1 cellular context compared by ENCODE assay signal in the genomic region with DNA sequence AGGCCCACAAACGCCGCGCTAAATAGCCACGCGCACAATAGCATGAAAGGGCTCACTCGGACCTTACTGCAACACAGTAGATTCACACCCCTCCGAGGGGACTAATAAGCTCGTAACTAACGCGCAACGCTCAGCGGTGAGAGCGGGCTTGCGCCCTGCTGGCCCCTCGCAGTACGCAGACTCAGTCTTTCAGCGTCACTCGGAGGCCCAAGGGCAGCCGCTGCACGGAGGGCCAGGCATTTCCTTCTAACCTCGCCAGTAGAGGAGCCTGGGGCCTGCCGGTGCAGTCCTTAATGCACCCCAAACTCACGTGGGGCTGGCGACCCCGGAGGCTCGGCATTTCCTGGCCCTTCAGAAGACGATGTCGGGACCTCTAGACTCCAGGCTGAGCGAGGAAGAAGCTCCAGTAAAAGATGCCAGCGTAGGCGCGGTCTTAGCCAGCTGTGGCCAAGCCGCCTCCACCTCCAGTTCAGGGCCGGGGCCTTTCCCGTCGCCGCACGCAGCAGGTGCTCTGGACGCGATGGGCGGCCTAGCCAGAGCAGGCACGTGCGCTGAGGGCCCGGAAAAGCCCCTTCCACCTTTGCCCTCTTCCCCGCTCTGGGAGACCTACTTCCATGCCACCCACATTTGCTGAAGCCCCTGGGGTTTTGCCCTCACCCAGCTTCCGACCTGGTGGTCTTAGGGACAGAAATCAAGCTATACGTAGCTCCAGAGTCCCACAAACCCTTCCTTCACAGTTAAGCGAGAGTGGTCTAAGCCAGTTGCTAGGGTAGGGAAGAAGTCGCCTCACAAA.
TF ChIP-seq lines count a peak whose summit lies in the region.

No MANE protein-coding gene starts in this region.

TF ChIP-seq in WTC11, 78 proteins besides CTCF, POLR2A, EP300 and RAD21 (continued from another document):
- TF ChIP-seq CREB1 (CRISPR knock-in tag; IDR thresholded peaks at IDR 0.05) (no peak), TP53 (CRISPR knock-in tag; IDR thresholded peaks at IDR 0.05) (no peak), NR3C1 (CRISPR knock-in tag; conservative IDR thresholded peaks at IDR 0.05; ENCODE audit: low read depth) (no peak)
- TF ChIP-seq, protein P1, sequence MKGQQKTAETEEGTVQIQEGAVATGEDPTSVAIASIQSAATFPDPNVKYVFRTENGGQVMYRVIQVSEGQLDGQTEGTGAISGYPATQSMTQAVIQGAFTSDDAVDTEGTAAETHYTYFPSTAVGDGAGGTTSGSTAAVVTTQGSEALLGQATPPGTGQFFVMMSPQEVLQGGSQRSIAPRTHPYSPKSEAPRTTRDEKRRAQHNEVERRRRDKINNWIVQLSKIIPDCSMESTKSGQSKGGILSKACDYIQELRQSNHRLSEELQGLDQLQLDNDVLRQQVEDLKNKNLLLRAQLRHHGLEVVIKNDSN (CRISPR knock-in tag; IDR thresholded peaks at IDR 0.05) = peak; percentile 12; the same call in 1 of the 2 replicates
- TF ChIP-seq, protein P2, sequence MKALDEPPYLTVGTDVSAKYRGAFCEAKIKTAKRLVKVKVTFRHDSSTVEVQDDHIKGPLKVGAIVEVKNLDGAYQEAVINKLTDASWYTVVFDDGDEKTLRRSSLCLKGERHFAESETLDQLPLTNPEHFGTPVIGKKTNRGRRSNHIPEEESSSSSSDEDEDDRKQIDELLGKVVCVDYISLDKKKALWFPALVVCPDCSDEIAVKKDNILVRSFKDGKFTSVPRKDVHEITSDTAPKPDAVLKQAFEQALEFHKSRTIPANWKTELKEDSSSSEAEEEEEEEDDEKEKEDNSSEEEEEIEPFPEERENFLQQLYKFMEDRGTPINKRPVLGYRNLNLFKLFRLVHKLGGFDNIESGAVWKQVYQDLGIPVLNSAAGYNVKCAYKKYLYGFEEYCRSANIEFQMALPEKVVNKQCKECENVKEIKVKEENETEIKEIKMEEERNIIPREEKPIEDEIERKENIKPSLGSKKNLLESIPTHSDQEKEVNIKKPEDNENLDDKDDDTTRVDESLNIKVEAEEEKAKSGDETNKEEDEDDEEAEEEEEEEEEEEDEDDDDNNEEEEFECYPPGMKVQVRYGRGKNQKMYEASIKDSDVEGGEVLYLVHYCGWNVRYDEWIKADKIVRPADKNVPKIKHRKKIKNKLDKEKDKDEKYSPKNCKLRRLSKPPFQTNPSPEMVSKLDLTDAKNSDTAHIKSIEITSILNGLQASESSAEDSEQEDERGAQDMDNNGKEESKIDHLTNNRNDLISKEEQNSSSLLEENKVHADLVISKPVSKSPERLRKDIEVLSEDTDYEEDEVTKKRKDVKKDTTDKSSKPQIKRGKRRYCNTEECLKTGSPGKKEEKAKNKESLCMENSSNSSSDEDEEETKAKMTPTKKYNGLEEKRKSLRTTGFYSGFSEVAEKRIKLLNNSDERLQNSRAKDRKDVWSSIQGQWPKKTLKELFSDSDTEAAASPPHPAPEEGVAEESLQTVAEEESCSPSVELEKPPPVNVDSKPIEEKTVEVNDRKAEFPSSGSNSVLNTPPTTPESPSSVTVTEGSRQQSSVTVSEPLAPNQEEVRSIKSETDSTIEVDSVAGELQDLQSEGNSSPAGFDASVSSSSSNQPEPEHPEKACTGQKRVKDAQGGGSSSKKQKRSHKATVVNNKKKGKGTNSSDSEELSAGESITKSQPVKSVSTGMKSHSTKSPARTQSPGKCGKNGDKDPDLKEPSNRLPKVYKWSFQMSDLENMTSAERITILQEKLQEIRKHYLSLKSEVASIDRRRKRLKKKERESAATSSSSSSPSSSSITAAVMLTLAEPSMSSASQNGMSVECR (CRISPR knock-in tag; IDR thresholded peaks at IDR 0.05; ENCODE audit: borderline replicate concordance) = 0 out of 2 replicates have a peak, but pooled peaks have one; percentile 48
- TF ChIP-seq, protein P3, sequence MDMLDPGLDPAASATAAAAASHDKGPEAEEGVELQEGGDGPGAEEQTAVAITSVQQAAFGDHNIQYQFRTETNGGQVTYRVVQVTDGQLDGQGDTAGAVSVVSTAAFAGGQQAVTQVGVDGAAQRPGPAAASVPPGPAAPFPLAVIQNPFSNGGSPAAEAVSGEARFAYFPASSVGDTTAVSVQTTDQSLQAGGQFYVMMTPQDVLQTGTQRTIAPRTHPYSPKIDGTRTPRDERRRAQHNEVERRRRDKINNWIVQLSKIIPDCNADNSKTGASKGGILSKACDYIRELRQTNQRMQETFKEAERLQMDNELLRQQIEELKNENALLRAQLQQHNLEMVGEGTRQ (CRISPR knock-in tag; IDR thresholded peaks at IDR 0.05) = peak; percentile 34
- TF ChIP-seq, protein P4, sequence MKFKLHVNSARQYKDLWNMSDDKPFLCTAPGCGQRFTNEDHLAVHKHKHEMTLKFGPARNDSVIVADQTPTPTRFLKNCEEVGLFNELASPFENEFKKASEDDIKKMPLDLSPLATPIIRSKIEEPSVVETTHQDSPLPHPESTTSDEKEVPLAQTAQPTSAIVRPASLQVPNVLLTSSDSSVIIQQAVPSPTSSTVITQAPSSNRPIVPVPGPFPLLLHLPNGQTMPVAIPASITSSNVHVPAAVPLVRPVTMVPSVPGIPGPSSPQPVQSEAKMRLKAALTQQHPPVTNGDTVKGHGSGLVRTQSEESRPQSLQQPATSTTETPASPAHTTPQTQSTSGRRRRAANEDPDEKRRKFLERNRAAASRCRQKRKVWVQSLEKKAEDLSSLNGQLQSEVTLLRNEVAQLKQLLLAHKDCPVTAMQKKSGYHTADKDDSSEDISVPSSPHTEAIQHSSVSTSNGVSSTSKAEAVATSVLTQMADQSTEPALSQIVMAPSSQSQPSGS (CRISPR knock-in tag; IDR thresholded peaks at IDR 0.05; ENCODE audit: borderline replicate concordance, low read depth) = no peak
